In genomic region chr18:67735506-67735905, GRCh38 we compare ENCODE assay signal across 21 cellular contexts.
DNase-seq lines count a peak whose midpoint lies in the region; ATAC-seq, FAIRE-seq and TF ChIP-seq lines count a peak whose summit lies in the region.
"Had no signal": no experiment of that assay in that cellular context is flagged by ENCODE, and none has a peak within 500 bp of the region (broad histone marks: within the 10 kb centered on the region; RNA-seq: fewer than 3 reads in every experiment).

No MANE protein-coding gene starts in this region.

- H3K23ac ChIP-seq in H1 (ENCODE audit: insufficient read length) = no peak overlapping the region

- no peaks in the 10 kb centered on the region for H3K79me1 ChIP-seq in H1 (ENCODE audit: low read depth, low read length)

- no peaks in the 10 kb centered on the region for H3K4me1 Mint-ChIP-seq in stimulated activated naive B cell treated with anti-CD40 and anti-IgM and Interleukin-4, amounts not matched to agents 10 μg/mL and 1 μg/mL and 100 μg/mL, for 72 hours
- H3K4me1 Mint-ChIP-seq: CD4-positive, CD25-positive, alpha-beta regulatory T cell had no signal

- no peak overlapping the region for H3K27ac ChIP-seq in H1 (ENCODE audit: low read depth, low read length)

- 0 out of 2 replicates have a peak overlapping the region, but pooled peaks have one; percentile 17 for H2AFZ ChIP-seq in H1 (ENCODE audit: low read length)

- H4K8ac ChIP-seq in H1 (ENCODE audit: extremely low read depth, insufficient read depth, low read length) = no peak overlapping the region

- H3K4me1 ChIP-seq in H1 (replicated peaks in 1 of 4; ENCODE audit: control insufficient read depth in 3 of 4, insufficient read depth in 4 of 4, low read length in 3 of 4) = no peaks in the 10 kb centered on the region
- H3K4me1 ChIP-seq: Caco-2 had no signal

- H3K79me2 ChIP-seq in H1 (ENCODE audit: control insufficient read depth in 1 of 2, insufficient read depth in 2 of 2, low read length in 2 of 2) = no peaks in the 10 kb centered on the region

- H2BK12ac ChIP-seq in H1 (ENCODE audit: low read depth, low read length) = no peak overlapping the region

- CTCF ChIA-PET in H1 (lab: Charles Lee; ENCODE audit: partially characterized antibody) = no interaction called here

- H3K9me3 ChIP-seq in H1 (ENCODE audit: insufficient read depth in 2 of 2, low read depth in 1 of 2, low read length in 1 of 2) = no peaks in the 10 kb centered on the region
- H3K9me3 ChIP-seq: Caco-2 had no signal

- no peak overlapping the region for H3K9ac ChIP-seq in H1 (replicated peaks in 1 of 4; ENCODE audit: extremely low read depth in 1 of 4, low read depth in 3 of 4, low read length in 3 of 4)

- POLR2A ChIA-PET in H1 (lab: Charles Lee; ENCODE audit: partially characterized antibody) = no interaction called here

- H3K14ac ChIP-seq in H1 (ENCODE audit: insufficient read length) = no peak overlapping the region

- no peak overlapping the region for H3K4ac ChIP-seq in H1 (replicated peaks; ENCODE audit: insufficient read length, low read depth, low read length)

- no peak overlapping the region for H2BK20ac ChIP-seq in H1 (ENCODE audit: low read length)

- WGBS in H1 (ENCODE audit: extremely low coverage in 1 of 2, insufficient coverage in 1 of 2, insufficient read length in 1 of 2, insufficient replicate concordance in 2 of 2, low coverage in 1 of 2, low lambda C conversion rate in 2 of 2, missing lambda C conversion rate in 1 of 2), 2 experiments = 86% methylated on average over 6 of the region's 6 CpGs; no CpG with 5 or more reads in 1 of the 2 experiments

- H3K9me3 Mint-ChIP-seq in stimulated activated naive B cell treated with anti-CD40 and anti-IgM and Interleukin-4, amounts not matched to agents 10 μg/mL and 1 μg/mL and 100 μg/mL, for 72 hours = peaks cover 0 to 4% of the 10 kb centered on the region in 2 donors

- no peak overlapping the region for H3K4me3 ChIP-seq in H1 (ENCODE audit: extremely low read depth in 1 of 4, insufficient read depth in 2 of 4, low read depth in 3 of 4, low read length in 4 of 4)

- no peak for TF ChIP-seq RAD21 in H1 (IDR thresholded peaks at IDR 0.05 in 1 of 2, conservative IDR thresholded peaks at IDR 0.05 in 1 of 2; ENCODE audit: low read depth in 2 of 2, low read length in 2 of 2)

- TF ChIP-seq EP300 in H1 (IDR thresholded peaks at IDR 0.05; ENCODE audit: borderline replicate concordance in 1 of 2, low read depth in 2 of 2, low read length in 2 of 2) = no peak

- H4K20me1 ChIP-seq in H1 (replicated peaks in 1 of 2; ENCODE audit: control insufficient read depth in 1 of 2, insufficient read depth in 2 of 2, low read length in 2 of 2) = no peaks in the 10 kb centered on the region

- no peak for DNase-seq in D721Med (ENCODE audit: insufficient read length, low spot score)
- DNase-seq in ELR (ENCODE audit: low read depth) = peak; percentile 2
- peak; percentile 18 for DNase-seq in NCI-H510A treated with DMSO at 0.1 percent for 48 hours (lab: John Stamatoyannopoulos, UW)
- DNase-seq in H1 (ENCODE audit: low read depth in 1 of 2, low spot score in 2 of 2) = no peak
- DNase-seq in 8988T = no peak
- no peak for DNase-seq in stimulated activated naive B cell treated with anti-CD40 and anti-IgM and Interleukin-4, amounts not matched to agents 10 μg/mL and 1 μg/mL and 100 μg/mL, for 72 hours
- DNase-seq: Caco-2; CD4-positive, CD25-positive, alpha-beta regulatory T cell; DMS79; GOT3; KBM-7; NCI-H1092 treated with DMSO at 0.1 percent for 48 hours; NCI-H1694 treated with DMSO at 0.1 percent for 48 hours; NCI-H2107; NCI-H446; NCI-H774; Right ventricle myocardium superior; T-helper 2 cell had no signal

- no peaks in the 10 kb centered on the region for H3K36me3 ChIP-seq in H1 (ENCODE audit: control insufficient read depth in 2 of 4, insufficient read depth in 4 of 4, low read length in 3 of 4)

- no peak overlapping the region for H3K56ac ChIP-seq in H1 (replicated peaks; ENCODE audit: insufficient read length, low read depth, low read length)

- no peak for TF ChIP-seq CTCF in D721Med (IDR thresholded peaks at IDR 0.05; ENCODE audit: insufficient read depth, missing control alignments)
- no peak for TF ChIP-seq CTCF in H1 (IDR thresholded peaks at IDR 0.05; ENCODE audit: control extremely low read depth in 1 of 3, insufficient read depth in 1 of 3, low read depth in 1 of 3, low read length in 3 of 3)

- no peak overlapping the region for H2BK5ac ChIP-seq in H1 (ENCODE audit: low read depth, low read length)

- no peak overlapping the region for H2BK120ac ChIP-seq in H1 (replicated peaks; ENCODE audit: low read depth, low read length)

- H3K18ac ChIP-seq in H1 (ENCODE audit: extremely low read depth, low read length) = no peak overlapping the region

- no peak for TF ChIP-seq POLR2A in H1 (IDR thresholded peaks at IDR 0.05; ENCODE audit: control extremely low read depth in 1 of 2, low read depth in 2 of 2, low read length in 2 of 2)

- H2BK15ac ChIP-seq in H1 (ENCODE audit: low read length) = no peak overlapping the region

- H4K91ac ChIP-seq in H1 (replicated peaks; ENCODE audit: insufficient read length, low read length) = no peak overlapping the region

- H3K4me2 ChIP-seq in H1 (ENCODE audit: insufficient read depth in 1 of 2, low read depth in 2 of 2, low read length in 2 of 2) = no peak overlapping the region

- no peak overlapping the region for H2AK5ac ChIP-seq in H1 (ENCODE audit: low read depth, low read length)

- no peak for ATAC-seq in stimulated activated naive B cell treated with anti-CD40 and anti-IgM and Interleukin-4, amounts not matched to agents 10 μg/mL and 1 μg/mL and 100 μg/mL, for 72 hours (replicated peaks)
- no peak for ATAC-seq in activated CD4-positive, CD25-positive, alpha-beta regulatory T cell treated with anti-CD3 and anti-CD28 coated beads, Interleukin-2, amount 50 U/mL, for 24 hours
- ATAC-seq: Panc1 had no signal

- H3K4me3 Mint-ChIP-seq in stimulated activated naive B cell treated with anti-CD40 and anti-IgM and Interleukin-4, amounts not matched to agents 10 μg/mL and 1 μg/mL and 100 μg/mL, for 72 hours = no peak overlapping the region
- H3K4me3 Mint-ChIP-seq: CD4-positive, CD25-positive, alpha-beta regulatory T cell had no signal

- no peaks in the 10 kb centered on the region for H3K36me3 Mint-ChIP-seq in stimulated activated naive B cell treated with anti-CD40 and anti-IgM and Interleukin-4, amounts not matched to agents 10 μg/mL and 1 μg/mL and 100 μg/mL, for 72 hours
- H3K36me3 Mint-ChIP-seq: CD4-positive, CD25-positive, alpha-beta regulatory T cell had no signal

- H3K27me3 ChIP-seq in H1 (replicated peaks in 1 of 4; ENCODE audit: control insufficient read depth in 3 of 4, extremely low read depth in 1 of 4, insufficient read depth in 3 of 4, low read length in 3 of 4) = no peaks in the 10 kb centered on the region

- no peaks in the 10 kb centered on the region for H3K23me2 ChIP-seq in H1 (ENCODE audit: low read depth, low read length)

- no peaks in the 10 kb centered on the region for H3K27me3 Mint-ChIP-seq in stimulated activated naive B cell treated with anti-CD40 and anti-IgM and Interleukin-4, amounts not matched to agents 10 μg/mL and 1 μg/mL and 100 μg/mL, for 72 hours
- H3K27me3 Mint-ChIP-seq: CD4-positive, CD25-positive, alpha-beta regulatory T cell had no signal

- no peak overlapping the region for H3K27ac Mint-ChIP-seq in stimulated activated naive B cell treated with anti-CD40 and anti-IgM and Interleukin-4, amounts not matched to agents 10 μg/mL and 1 μg/mL and 100 μg/mL, for 72 hours
- H3K27ac Mint-ChIP-seq: CD4-positive, CD25-positive, alpha-beta regulatory T cell had no signal

- FAIRE-seq in D721Med (lab: Jason Lieb, UNC) (peak; percentile 97), H1 (lab: Jason Lieb, UNC) (no peak)
- FAIRE-seq: G401.6 had no signal

- H4K5ac ChIP-seq in H1 (ENCODE audit: insufficient read length, low read depth, low read length) = no peak overlapping the region

TF ChIP-seq in H1, 55 proteins besides CTCF, POLR2A, EP300 and RAD21:
- TF ChIP-seq ZNF274 (IDR thresholded peaks at IDR 0.05; ENCODE audit: borderline replicate concordance, extremely low read depth, low read length) (no peak), HDAC6 (IDR thresholded peaks at IDR 0.05; ENCODE audit: low read depth, low read length) (no peak), NANOG (IDR thresholded peaks at IDR 0.05; ENCODE audit: insufficient read depth, low read depth, low read length, poor library complexity, severe bottlenecking) (no peak), SP2 (IDR thresholded peaks at IDR 0.05; ENCODE audit: low read length) (no peak), KDM5A (IDR thresholded peaks at IDR 0.05; ENCODE audit: low read length) (no peak), NRF1 (IDR thresholded peaks at IDR 0.05; ENCODE audit: low read depth, low read length) (no peak), TEAD4 (IDR thresholded peaks at IDR 0.05; ENCODE audit: low read depth, low read length) (no peak)

Comparison
In these comparisons a context has a peak if more than half of its experiments do, and no peak if none do; other contexts are left out.
1. DNase-seq: peak in ELR (single experiment) and NCI-H510A treated with DMSO at 0.1 percent for 48 hours (single experiment); none in D721Med (single experiment), H1 (0 of 2), 8988T (single experiment) and stimulated activated naive B cell treated with anti-CD40 and anti-IgM and Interleukin-4, amounts not matched to agents 10 μg/mL and 1 μg/mL and 100 μg/mL, for 72 hours (single experiment).